In the genomic region with DNA sequence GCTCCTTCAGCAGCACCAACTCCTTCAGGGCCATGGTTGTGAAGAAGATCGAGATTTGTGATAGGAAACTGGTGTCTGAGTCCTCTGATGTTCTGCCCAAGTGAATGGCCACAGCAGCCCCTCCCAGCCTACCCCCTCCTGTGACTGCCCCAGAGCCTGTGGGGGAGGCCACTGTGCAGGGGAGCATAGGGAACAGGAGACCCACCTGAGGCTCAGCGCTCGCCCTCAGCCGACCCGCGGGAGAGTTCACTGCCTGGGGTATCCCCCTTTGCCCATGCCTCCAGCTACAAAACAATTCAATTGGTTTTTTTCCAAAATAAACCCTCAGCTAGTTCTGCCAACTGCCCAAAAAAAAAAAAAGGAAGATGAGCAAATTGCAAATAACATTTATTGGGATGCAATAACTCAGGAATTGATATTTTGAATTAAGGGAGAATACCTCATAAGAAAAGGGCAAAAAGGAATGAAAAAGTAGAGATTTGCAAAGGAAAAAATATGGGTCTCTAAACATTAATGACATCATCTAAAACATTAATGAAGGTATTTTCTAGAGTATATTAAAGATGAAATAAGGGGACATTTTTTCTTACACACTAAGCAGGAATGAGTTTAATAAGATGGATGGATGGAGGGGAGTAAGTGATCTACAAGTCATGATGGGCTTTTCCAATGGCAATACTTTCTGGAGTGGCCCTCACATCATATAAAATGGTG, we compare ENCODE assay signal across 35 cellular contexts. TPM values are rescaled to one million over a fixed set of nuclear protein-coding genes. Genes with fewer than 3 reads are reported as not detected.
"Had no signal": no experiment of that assay in that cellular context is flagged by ENCODE, and none has a peak within 500 bp of the region (broad histone marks: within the 10 kb centered on the region; RNA-seq: fewer than 3 reads in every experiment).

No MANE protein-coding gene starts in this region.

- H3K4me3 Mint-ChIP-seq: activated B cell treated with CpG ODN at 0.5 μM for 24 hours; activated CD4-positive, alpha-beta memory T cell treated with anti-CD3 and anti-CD28 coated beads for 36 hours; activated CD4-positive, alpha-beta memory T cell treated with anti-CD3 and anti-CD28 coated beads, Interleukin-2, amount 10 ng/mL, durations not matched to agents 7 days and 5 days; activated CD4-positive, alpha-beta T cell treated with anti-CD3 and anti-CD28 coated beads for 36 hours; activated CD4-positive, alpha-beta T cell treated with anti-CD3 and anti-CD28 coated beads, Interleukin-2, amount 10 ng/mL, durations not matched to agents 24 days and 14 days; activated CD4-positive, alpha-beta T cell treated with anti-CD3 and anti-CD28 coated beads, Interleukin-2, amount 10 ng/mL, durations not matched to agents 7 days and 5 days; activated CD8-positive, alpha-beta memory T cell treated with anti-CD3 and anti-CD28 coated beads, Interleukin-2, amount 10 ng/mL, durations not matched to agents 7 days and 5 days; activated CD8-positive, alpha-beta T cell treated with anti-CD3 and anti-CD28 coated beads for 36 hours; activated CD8-positive, alpha-beta T cell treated with anti-CD3 and anti-CD28 coated beads, Interleukin-2, amount 10 ng/mL, durations not matched to agents 7 days and 5 days; T-cell; T-helper 1 cell treated with Interleukin-12 subunit alpha and Interleukin-12 subunit beta and Interleukin-4 antibody, amounts not matched to agents 30 μg/mL and 1 μg/mL, for 36 hours; T-helper 17 cell; T-helper 2 cell treated with Interferon-gamma antibody and Interleukin-4, amounts not matched to agents 5 μg/mL and 100 μg/mL, for 36 hours; WTC11 had no signal

- H3K27ac ChIP-seq: VCaP, WERI-Rb-1 had no signal

- H3K9me3 Mint-ChIP-seq: activated B cell treated with CpG ODN at 0.5 μM for 24 hours; activated CD4-positive, alpha-beta memory T cell treated with anti-CD3 and anti-CD28 coated beads for 36 hours; activated CD4-positive, alpha-beta memory T cell treated with anti-CD3 and anti-CD28 coated beads, Interleukin-2, amount 10 ng/mL, durations not matched to agents 7 days and 5 days; activated CD4-positive, alpha-beta T cell treated with anti-CD3 and anti-CD28 coated beads, Interleukin-2, amount 10 ng/mL, durations not matched to agents 24 days and 14 days; activated CD4-positive, alpha-beta T cell treated with anti-CD3 and anti-CD28 coated beads, Interleukin-2, amount 10 ng/mL, durations not matched to agents 7 days and 5 days; activated CD8-positive, alpha-beta T cell treated with anti-CD3 and anti-CD28 coated beads for 36 hours; T-cell; T-helper 1 cell treated with Interleukin-12 subunit alpha and Interleukin-12 subunit beta and Interleukin-4 antibody, amounts not matched to agents 30 μg/mL and 1 μg/mL, for 36 hours; T-helper 2 cell treated with Interferon-gamma antibody and Interleukin-4, amounts not matched to agents 5 μg/mL and 100 μg/mL, for 36 hours had no signal

- H3K27me3 Mint-ChIP-seq: activated B cell treated with CpG ODN at 0.5 μM for 24 hours; activated CD4-positive, alpha-beta memory T cell treated with anti-CD3 and anti-CD28 coated beads, Interleukin-2, amount 10 ng/mL, durations not matched to agents 7 days and 5 days; activated CD4-positive, alpha-beta T cell treated with anti-CD3 and anti-CD28 coated beads for 36 hours; activated CD4-positive, alpha-beta T cell treated with anti-CD3 and anti-CD28 coated beads, Interleukin-2, amount 10 ng/mL, durations not matched to agents 7 days and 5 days; activated CD8-positive, alpha-beta memory T cell treated with anti-CD3 and anti-CD28 coated beads, Interleukin-2, amount 10 ng/mL, durations not matched to agents 7 days and 5 days; activated CD8-positive, alpha-beta T cell treated with anti-CD3 and anti-CD28 coated beads for 36 hours had no signal

- H3K4me1 Mint-ChIP-seq: activated B cell treated with CpG ODN at 0.5 μM for 24 hours; activated CD4-positive, alpha-beta memory T cell treated with anti-CD3 and anti-CD28 coated beads, Interleukin-2, amount 10 ng/mL, durations not matched to agents 7 days and 5 days; activated CD4-positive, alpha-beta T cell treated with anti-CD3 and anti-CD28 coated beads for 36 hours; activated CD4-positive, alpha-beta T cell treated with anti-CD3 and anti-CD28 coated beads, Interleukin-2, amount 10 ng/mL, durations not matched to agents 24 days and 14 days; activated CD4-positive, alpha-beta T cell treated with anti-CD3 and anti-CD28 coated beads, Interleukin-2, amount 10 ng/mL, durations not matched to agents 7 days and 5 days; activated CD8-positive, alpha-beta memory T cell treated with anti-CD3 and anti-CD28 coated beads, Interleukin-2, amount 10 ng/mL, durations not matched to agents 7 days and 5 days; T-cell; WTC11 had no signal

- H3K36me3 ChIP-seq: WERI-Rb-1 had no signal

- DNase-seq: activated B cell treated with CpG ODN at 0.5 μM for 24 hours; activated CD4-positive, alpha-beta memory T cell treated with anti-CD3 and anti-CD28 coated beads for 36 hours; activated CD4-positive, alpha-beta memory T cell treated with anti-CD3 and anti-CD28 coated beads, Interleukin-2, amount 10 ng/mL, durations not matched to agents 7 days and 5 days; activated CD4-positive, alpha-beta T cell treated with anti-CD3 and anti-CD28 coated beads for 1 hour; activated CD4-positive, alpha-beta T cell treated with anti-CD3 and anti-CD28 coated beads for 36 hours; activated CD4-positive, alpha-beta T cell treated with anti-CD3 and anti-CD28 coated beads for 4 hours; activated CD4-positive, alpha-beta T cell treated with anti-CD3 and anti-CD28 coated beads for 48 hours; activated CD4-positive, alpha-beta T cell treated with anti-CD3 and anti-CD28 coated beads, Interleukin-2, amount 10 ng/mL, durations not matched to agents 24 days and 14 days; activated CD4-positive, alpha-beta T cell treated with anti-CD3 and anti-CD28 coated beads, Interleukin-2, amount 10 ng/mL, durations not matched to agents 7 days and 5 days; activated CD4-positive, alpha-beta T cell treated with anti-CD3 and anti-CD28 coated beads, Interleukin-2, amount 50 U/mL, for 1 hour; activated CD4-positive, alpha-beta T cell treated with anti-CD3 and anti-CD28 coated beads, Interleukin-2, amount 50 U/mL, for 4 hours; activated CD4-positive, alpha-beta T cell treated with anti-CD3 and anti-CD28 coated beads, Interleukin-2, amount 50 U/mL, for 48 hours; activated CD4-positive, CD25-positive, alpha-beta regulatory T cell; activated CD4-positive, CD25-positive, alpha-beta regulatory T cell treated with anti-CD3 and anti-CD28 coated beads, Interleukin-2, amount 50 U/mL, for 72 hours; activated CD8-positive, alpha-beta memory T cell treated with anti-CD3 and anti-CD28 coated beads for 24 hours; activated CD8-positive, alpha-beta memory T cell treated with anti-CD3 and anti-CD28 coated beads, Interleukin-2, amount 10 ng/mL, durations not matched to agents 7 days and 5 days; activated CD8-positive, alpha-beta memory T cell treated with anti-CD3 and anti-CD28 coated beads, Interleukin-2, amount 50 U/mL, for 4 hours; activated CD8-positive, alpha-beta memory T cell treated with anti-CD3 and anti-CD28 coated beads, Interleukin-2, amount 50 U/mL, for 48 hours; activated CD8-positive, alpha-beta T cell treated with anti-CD3 and anti-CD28 coated beads for 36 hours; activated CD8-positive, alpha-beta T cell treated with anti-CD3 and anti-CD28 coated beads, Interleukin-2, amount 10 ng/mL, durations not matched to agents 7 days and 5 days; T-cell; T-helper 1 cell; T-helper 17 cell; T-helper 2 cell; T-helper 9 cell; T1000; WERI-Rb-1 had no signal

- ATAC-seq: activated CD4-positive, alpha-beta T cell treated with anti-CD3 and anti-CD28 coated beads for 36 hours; activated CD4-positive, CD25-positive, alpha-beta regulatory T cell treated with anti-CD3 and anti-CD28 coated beads, Interleukin-2, amount 50 U/mL, for 24 hours; activated CD8-positive, alpha-beta memory T cell treated with anti-CD3 and anti-CD28 coated beads, Interleukin-2, amount 10 ng/mL, durations not matched to agents 7 days and 5 days; activated CD8-positive, alpha-beta T cell treated with anti-CD3 and anti-CD28 coated beads for 36 hours; activated CD8-positive, alpha-beta T cell treated with anti-CD3 and anti-CD28 coated beads, Interleukin-2, amount 10 ng/mL, durations not matched to agents 7 days and 5 days; T-cell; T-helper 17 cell; WTC11 had no signal

- FAIRE-seq: TTC549 had no signal

- H3K36me3 Mint-ChIP-seq: activated CD4-positive, alpha-beta memory T cell treated with anti-CD3 and anti-CD28 coated beads for 36 hours; activated CD8-positive, alpha-beta memory T cell treated with anti-CD3 and anti-CD28 coated beads, Interleukin-2, amount 10 ng/mL, durations not matched to agents 7 days and 5 days; T-cell; WTC11 had no signal

- H3K27ac Mint-ChIP-seq: activated B cell treated with CpG ODN at 0.5 μM for 24 hours; activated CD4-positive, alpha-beta memory T cell treated with anti-CD3 and anti-CD28 coated beads for 36 hours; activated CD4-positive, alpha-beta memory T cell treated with anti-CD3 and anti-CD28 coated beads, Interleukin-2, amount 10 ng/mL, durations not matched to agents 7 days and 5 days; activated CD4-positive, alpha-beta T cell treated with anti-CD3 and anti-CD28 coated beads for 36 hours; activated CD4-positive, alpha-beta T cell treated with anti-CD3 and anti-CD28 coated beads, Interleukin-2, amount 10 ng/mL, durations not matched to agents 24 days and 14 days; activated CD4-positive, alpha-beta T cell treated with anti-CD3 and anti-CD28 coated beads, Interleukin-2, amount 10 ng/mL, durations not matched to agents 7 days and 5 days; activated CD8-positive, alpha-beta memory T cell treated with anti-CD3 and anti-CD28 coated beads, Interleukin-2, amount 10 ng/mL, durations not matched to agents 7 days and 5 days; activated CD8-positive, alpha-beta T cell treated with anti-CD3 and anti-CD28 coated beads for 36 hours; activated CD8-positive, alpha-beta T cell treated with anti-CD3 and anti-CD28 coated beads, Interleukin-2, amount 10 ng/mL, durations not matched to agents 7 days and 5 days; T-cell; T-helper 1 cell treated with Interleukin-12 subunit alpha and Interleukin-12 subunit beta and Interleukin-4 antibody, amounts not matched to agents 30 μg/mL and 1 μg/mL, for 36 hours; T-helper 17 cell; T-helper 2 cell treated with Interferon-gamma antibody and Interleukin-4, amounts not matched to agents 5 μg/mL and 100 μg/mL, for 36 hours; WTC11 had no signal

RNA-seq across cellular contexts. Expression of a gene that starts 46.1 kb away (rescaled TPM):
- total RNA-seq: activated CD4-positive, alpha-beta T cell treated with anti-CD3 and anti-CD28 coated beads, Interleukin-2, amount 10 ng/mL, durations not matched to agents 24 days and 14 days; T-helper 1 cell treated with Interleukin-12 subunit alpha and Interleukin-12 subunit beta and Interleukin-4 antibody, amounts not matched to agents 30 ng/mL and 1 ng/mL, for 36 hours; T-helper 2 cell treated with Interferon-gamma antibody and Interleukin-4, amounts not matched to agents 100 ng/mL and 5 ng/mL, for 36 hours had no signal
